10 cellular contexts compared by ENCODE assay signal in the genomic region with DNA sequence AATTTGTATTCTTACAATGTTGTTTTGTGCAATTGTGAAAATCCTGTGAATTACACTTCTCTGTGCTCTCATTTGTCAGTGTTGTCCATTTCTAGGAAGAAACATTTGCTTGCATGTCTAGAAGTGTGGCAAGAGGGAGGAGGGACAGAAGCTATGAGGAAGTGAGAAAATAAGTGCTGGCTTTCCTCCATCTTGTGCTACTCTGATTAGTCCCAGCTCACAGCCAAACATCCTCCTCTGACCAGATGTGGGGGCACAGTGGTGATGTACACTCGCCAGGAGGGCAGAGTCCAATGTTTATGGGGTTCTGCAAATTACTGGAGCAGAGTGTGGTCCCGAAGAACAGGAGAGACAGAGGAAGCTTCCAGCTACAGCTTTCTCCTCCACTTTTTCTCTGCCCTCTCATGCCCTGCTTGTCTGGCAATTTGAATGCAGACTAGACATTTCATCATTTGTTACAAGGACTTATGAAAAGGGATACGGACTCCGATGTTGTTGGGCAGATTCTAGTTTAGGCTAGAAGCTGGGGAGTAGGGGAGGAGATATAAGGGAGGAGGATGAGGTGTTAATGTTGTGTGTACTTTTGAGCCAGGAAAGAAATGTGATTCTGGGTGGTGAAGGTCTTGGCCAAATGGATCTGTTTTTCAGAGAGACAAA.
A peak's percentile ranks its signal among the peaks of the same experiment; 100 is the strongest.
DNase-seq lines count a peak whose midpoint lies in the region; ATAC-seq lines count a peak whose summit lies in the region.
"Had no signal": no experiment of that assay in that cellular context is flagged by ENCODE, and none has a peak within 500 bp of the region (broad histone marks: within the 10 kb centered on the region; RNA-seq: fewer than 3 reads in every experiment).

No MANE protein-coding gene starts in this region.

- ATAC-seq in GM19463 (IDR thresholded peaks at IDR 0.05; ENCODE audit: unreplicated experiment): peak; percentile 88
- ATAC-seq in activated T-helper 17 cell treated with anti-CD3 and anti-CD28 coated beads, Interleukin-2, amount 50 U/mL, for 72 hours (replicated peaks): no peak
- ATAC-seq in stimulated activated naive CD8-positive, alpha-beta T cell treated with anti-CD3 and anti-CD28 coated beads, Interleukin-15, amount 100 ng/mL, for 72 hours: no peak
- ATAC-seq in activated naive CD8-positive, alpha-beta T cell treated with anti-CD3 and anti-CD28 coated beads, Interleukin-2, amount 50 U/mL, for 24 hours: no peak

- no peaks in the 10 kb centered on the region for H3K9me3 ChIP-seq in Karpas-422 (ENCODE audit: low read length)

- H3K9me2 ChIP-seq in Karpas-422 (replicated peaks; ENCODE audit: insufficient read depth, low read length): no peaks in the 10 kb centered on the region

- no peak overlapping the region for H3K27ac ChIP-seq in Karpas-422 (ENCODE audit: low read length)
- H3K27ac ChIP-seq: SK-N-MC had no signal

- no peak overlapping the region for H3K4me3 Mint-ChIP-seq in activated T-helper 17 cell treated with anti-CD3 and anti-CD28 coated beads, Interleukin-2, amount 50 U/mL, for 72 hours
- H3K4me3 Mint-ChIP-seq in stimulated activated naive CD8-positive, alpha-beta T cell treated with anti-CD3 and anti-CD28 coated beads, Interleukin-15, amount 100 ng/mL, for 72 hours: no peak overlapping the region
- no peak overlapping the region for H3K4me3 Mint-ChIP-seq in activated naive CD8-positive, alpha-beta T cell treated with anti-CD3 and anti-CD28 coated beads, Interleukin-2, amount 50 U/mL, for 24 hours

- H3K4me2 ChIP-seq in Karpas-422 (ENCODE audit: low read depth, low read length, poor library complexity, severe bottlenecking): no peak overlapping the region

- no peak overlapping the region for H3K27ac Mint-ChIP-seq in activated T-helper 17 cell treated with anti-CD3 and anti-CD28 coated beads, Interleukin-2, amount 50 U/mL, for 72 hours
- H3K27ac Mint-ChIP-seq in stimulated activated naive CD8-positive, alpha-beta T cell treated with anti-CD3 and anti-CD28 coated beads, Interleukin-15, amount 100 ng/mL, for 72 hours: peak overlapping the region in 1 of 2 donors; percentile 53
- H3K27ac Mint-ChIP-seq in activated naive CD8-positive, alpha-beta T cell treated with anti-CD3 and anti-CD28 coated beads, Interleukin-2, amount 50 U/mL, for 24 hours: no peak overlapping the region

- no peaks in the 10 kb centered on the region for H3K36me3 Mint-ChIP-seq in activated T-helper 17 cell treated with anti-CD3 and anti-CD28 coated beads, Interleukin-2, amount 50 U/mL, for 72 hours (ENCODE audit: low read depth)
- no peaks in the 10 kb centered on the region for H3K36me3 Mint-ChIP-seq in activated naive CD8-positive, alpha-beta T cell treated with anti-CD3 and anti-CD28 coated beads, Interleukin-2, amount 50 U/mL, for 24 hours (ENCODE audit: low read depth)

- peak overlapping the region; percentile 32; the same call in 1 of the 2 replicates for H3K9ac ChIP-seq in Karpas-422 (ENCODE audit: low read length)

- peak overlapping the region; percentile 81; the same call in 1 of the 2 replicates for H2AFZ ChIP-seq in Karpas-422 (ENCODE audit: low read length)

- H3K9me3 Mint-ChIP-seq in activated T-helper 17 cell treated with anti-CD3 and anti-CD28 coated beads, Interleukin-2, amount 50 U/mL, for 72 hours: peaks cover 10% of the 10 kb centered on the region
- peaks cover 0 to 14% of the 10 kb centered on the region in 2 donors for H3K9me3 Mint-ChIP-seq in stimulated activated naive CD8-positive, alpha-beta T cell treated with anti-CD3 and anti-CD28 coated beads, Interleukin-15, amount 100 ng/mL, for 72 hours
- peaks cover 11% of the 10 kb centered on the region for H3K9me3 Mint-ChIP-seq in activated naive CD8-positive, alpha-beta T cell treated with anti-CD3 and anti-CD28 coated beads, Interleukin-2, amount 50 U/mL, for 24 hours

- in situ Hi-C loops in ACHN (cut with HindIII; ENCODE audit: low pct_ligation_motif_present, low pct_unique_long_range_greater_than_20kb, low sequenced_read_pairs): no loop called here

- DNase-seq in AG20443 (ENCODE audit: low spot score): peak; percentile 21
- DNase-seq in Karpas-422: peak; percentile 60
- DNase-seq in fibroblast of gingiva (ENCODE audit: low read depth): peak; percentile 9
- no peak for DNase-seq in stimulated activated naive CD8-positive, alpha-beta T cell treated with anti-CD3 and anti-CD28 coated beads, Interleukin-15, amount 100 ng/mL, for 72 hours
- DNase-seq in ACHN: no peak
- no peak for DNase-seq in activated naive CD8-positive, alpha-beta T cell treated with anti-CD3 and anti-CD28 coated beads, Interleukin-2, amount 50 U/mL, for 24 hours
- DNase-seq: stimulated activated CD4-positive, alpha-beta T cell treated with anti-CD3 and anti-CD28 coated beads, Interleukin-2, amount 100 ng/mL, for 24 hours had no signal

- peaks cover 7% of the 10 kb centered on the region for H3K4me1 ChIP-seq in Karpas-422 (ENCODE audit: low read length)

- H3K36me3 ChIP-seq in Karpas-422 (ENCODE audit: insufficient read depth, low read length): no peaks in the 10 kb centered on the region

- peaks cover 7% of the 10 kb centered on the region for H3K27me3 Mint-ChIP-seq in activated T-helper 17 cell treated with anti-CD3 and anti-CD28 coated beads, Interleukin-2, amount 50 U/mL, for 72 hours
- H3K27me3 Mint-ChIP-seq in stimulated activated naive CD8-positive, alpha-beta T cell treated with anti-CD3 and anti-CD28 coated beads, Interleukin-15, amount 100 ng/mL, for 72 hours: no peaks in the 10 kb centered on the region
- no peaks in the 10 kb centered on the region for H3K27me3 Mint-ChIP-seq in activated naive CD8-positive, alpha-beta T cell treated with anti-CD3 and anti-CD28 coated beads, Interleukin-2, amount 50 U/mL, for 24 hours

- no peaks in the 10 kb centered on the region for H4K20me1 ChIP-seq in Karpas-422 (ENCODE audit: insufficient read depth, low read depth, low read length)

- no peaks in the 10 kb centered on the region for H3K27me3 ChIP-seq in Karpas-422 (ENCODE audit: low read length)

- no peaks in the 10 kb centered on the region for H3K4me1 Mint-ChIP-seq in activated T-helper 17 cell treated with anti-CD3 and anti-CD28 coated beads, Interleukin-2, amount 50 U/mL, for 72 hours
- H3K4me1 Mint-ChIP-seq in stimulated activated naive CD8-positive, alpha-beta T cell treated with anti-CD3 and anti-CD28 coated beads, Interleukin-15, amount 100 ng/mL, for 72 hours: no peaks in the 10 kb centered on the region
- no peaks in the 10 kb centered on the region for H3K4me1 Mint-ChIP-seq in activated naive CD8-positive, alpha-beta T cell treated with anti-CD3 and anti-CD28 coated beads, Interleukin-2, amount 50 U/mL, for 24 hours

- no peak overlapping the region for H3K4me3 ChIP-seq in Karpas-422 (ENCODE audit: low read length)
- H3K4me3 ChIP-seq: SK-N-MC had no signal

- H3K79me2 ChIP-seq in Karpas-422 (ENCODE audit: low read length): no peaks in the 10 kb centered on the region

Comparison
In these comparisons a context has a peak if more than half of its experiments do, and no peak if none do; other contexts are left out.
1. DNase-seq: peak in AG20443 (single experiment), Karpas-422 (single experiment) and fibroblast of gingiva (single experiment); none in stimulated activated naive CD8-positive, alpha-beta T cell treated with anti-CD3 and anti-CD28 coated beads, Interleukin-15, amount 100 ng/mL, for 72 hours (0 of 2), ACHN (single experiment) and activated naive CD8-positive, alpha-beta T cell treated with anti-CD3 and anti-CD28 coated beads, Interleukin-2, amount 50 U/mL, for 24 hours (single experiment).